ENCODE assay signal across 8 cellular contexts in the genomic region with DNA sequence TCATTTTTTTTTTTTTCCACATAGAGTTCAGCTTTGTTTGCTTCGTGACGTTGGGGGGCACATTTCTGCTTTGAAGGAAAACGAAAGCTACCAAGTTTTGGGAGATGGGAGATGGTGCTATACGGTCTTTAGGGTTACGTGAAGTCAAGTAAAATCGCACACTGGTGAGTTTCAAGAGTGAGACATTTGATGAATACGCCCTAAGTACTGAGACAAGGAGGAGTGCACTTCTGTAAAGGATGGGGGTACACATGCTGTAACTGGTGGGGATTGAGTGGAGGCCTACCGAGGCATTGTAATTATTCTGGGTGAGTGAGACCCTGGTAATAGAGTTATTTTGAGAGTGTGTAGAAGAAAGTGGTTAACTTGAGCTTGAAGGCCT. TPM values are rescaled to one million over a fixed set of nuclear protein-coding genes. Genes with fewer than 3 reads are reported as not detected.
A peak's percentile ranks its signal among the peaks of the same experiment; 100 is the strongest.
DNase-seq lines count a peak whose midpoint lies in the region; ATAC-seq, FAIRE-seq and TF ChIP-seq lines count a peak whose summit lies in the region.

No MANE protein-coding gene starts in this region.

- FAIRE-seq in endothelial cell of umbilical vein (lab: Jason Lieb, UNC) = peak; percentile 24

- peak overlapping the region; percentile 96 for H2AFZ ChIP-seq in endothelial cell of umbilical vein (ENCODE audit: low read depth, low read length)

- ATAC-seq in GM18511 (IDR thresholded peaks at IDR 0.05; ENCODE audit: unreplicated experiment) (peak; percentile 31), HG03469 (IDR thresholded peaks at IDR 0.05; ENCODE audit: unreplicated experiment) (no peak), GM18517 (IDR thresholded peaks at IDR 0.05; ENCODE audit: unreplicated experiment) (no peak)
- peak; percentile 15 to 27 for ATAC-seq in naive thymus-derived CD8-positive, alpha-beta T cell

- H3K9me3 Mint-ChIP-seq in naive thymus-derived CD8-positive, alpha-beta T cell = peaks cover 0 to 3% (median 0%) of the 10 kb centered on the region in 9 donors

- peak overlapping the region; percentile 95 to 99 (median 97) for H3K27ac Mint-ChIP-seq in naive thymus-derived CD8-positive, alpha-beta T cell

- POLR2A ChIA-PET in endothelial cell of umbilical vein (lab: Charles Lee) = no interaction called here
- POLR2A ChIA-PET in naive thymus-derived CD8-positive, alpha-beta T cell (lab: Charles Lee) = interaction anchor here (0.7 to 1.6 kb wide), 3 partner anchors 28 to 82 kb away, joined by 3 to 4 read pairs (median 3); no protein-coding TSS in a partner anchor

- H3K4me2 ChIP-seq in endothelial cell of umbilical vein (ENCODE audit: insufficient read depth, low read length) = peak overlapping the region; percentile 92

- peak overlapping the region; percentile 94 to 99 (median 97) for H3K4me3 Mint-ChIP-seq in naive thymus-derived CD8-positive, alpha-beta T cell

- intact Hi-C loops in endothelial cell of umbilical vein (cut with micrococcal nuclease) = loop anchor here (2.0 to 10.0 kb wide), 3 partner anchors 82 to 1552 kb away; a partner anchor contains a TSS

- in situ Hi-C loops in GM13977 (cut with MboI; ENCODE audit: low pct_unique_long_range_greater_than_20kb, low sequenced_read_pairs, unreplicated experiment) = no loop called here

- peaks cover 0 to 11% (median 8%) of the 10 kb centered on the region in 3 donors for H3K36me3 Mint-ChIP-seq in naive thymus-derived CD8-positive, alpha-beta T cell

- H3K79me2 ChIP-seq in endothelial cell of umbilical vein (ENCODE audit: control insufficient read depth, insufficient read depth, low read length) = peaks cover 19% of the 10 kb centered on the region

- no peaks in the 10 kb centered on the region for H3K9me1 ChIP-seq in endothelial cell of umbilical vein (replicated peaks; ENCODE audit: control insufficient read depth, extremely low read depth, insufficient read depth, low read length)

- H3K27ac ChIP-seq in Peyer's patch = peak overlapping the region; percentile 72 to 78 (median 78)
- H3K27ac ChIP-seq in endothelial cell of umbilical vein (ENCODE audit: insufficient read depth, low read depth, low read length) = peak overlapping the region; percentile 86

- no peaks in the 10 kb centered on the region for H3K9me3 ChIP-seq in Peyer's patch
- no peaks in the 10 kb centered on the region for H3K9me3 ChIP-seq in endothelial cell of umbilical vein (replicated peaks; ENCODE audit: control insufficient read depth, insufficient read depth, low read length)

- CTCF ChIA-PET in endothelial cell of umbilical vein (lab: Charles Lee) = interaction anchor here (0.5 to 2.5 kb wide), 3 partner anchors 78 to 326 kb away, joined by 3 to 6 read pairs (median 3); no protein-coding TSS in a partner anchor

- H3K4me1 ChIP-seq in Peyer's patch (no peaks in the 10 kb centered on the region), endothelial cell of umbilical vein (ENCODE audit: control insufficient read depth, extremely low read depth, insufficient read depth, low read length) (peaks cover 10% of the 10 kb centered on the region)

- no peaks in the 10 kb centered on the region for H3K27me3 ChIP-seq in Peyer's patch
- no peaks in the 10 kb centered on the region for H3K27me3 ChIP-seq in endothelial cell of umbilical vein (ENCODE audit: control insufficient read depth in 2 of 2, insufficient read depth in 2 of 2, low read length in 2 of 2)

- TF ChIP-seq POLR2A in Peyer's patch (IDR thresholded peaks at IDR 0.05) (no peak), endothelial cell of umbilical vein (IDR thresholded peaks at IDR 0.05; ENCODE audit: low read depth, low read length) (no peak)

- DNase-seq in Peyer's patch (no peak), endothelial cell of umbilical vein (ENCODE audit: low read depth, low spot score) (peak; percentile 46), NCI-H187 treated with DMSO at 0.1 percent for 48 hours (lab: John Stamatoyannopoulos, UW) (no peak), GM13977 (ENCODE audit: low spot score) (no peak)
- DNase-seq in naive thymus-derived CD8-positive, alpha-beta T cell = peak in 4 of 10 donors; percentile 0 to 23 (median 7)

- H3K9ac ChIP-seq in endothelial cell of umbilical vein (replicated peaks; ENCODE audit: extremely low read depth, insufficient read depth, low read length) = peak overlapping the region; percentile 77

- TSS peak; percentile 56 for BruUV-seq in endothelial cell of umbilical vein (replicated peaks; lab: Mats Ljungman, UMichigan)

- H3K36me3 ChIP-seq in Peyer's patch (no peaks in the 10 kb centered on the region), endothelial cell of umbilical vein (ENCODE audit: control insufficient read depth in 2 of 2, extremely low read depth in 1 of 2, insufficient read depth in 2 of 2, low read length in 2 of 2) (no peaks in the 10 kb centered on the region)

- no peaks in the 10 kb centered on the region for H4K20me1 ChIP-seq in endothelial cell of umbilical vein (replicated peaks; ENCODE audit: control insufficient read depth, extremely low read depth, insufficient read depth, low read length)

- dilution Hi-C loops in endothelial cell of umbilical vein (cut with MboI; ENCODE audit: extremely low pct_ligation_motif_present, low sequenced_read_pairs) = no loop called here

- no peak for TF ChIP-seq CTCF in Peyer's patch (IDR thresholded peaks at IDR 0.05)
- TF ChIP-seq CTCF in endothelial cell of umbilical vein (IDR thresholded peaks at IDR 0.05; ENCODE audit: extremely low read depth in 1 of 2, insufficient read depth in 1 of 2, low read depth in 1 of 2, low read length in 2 of 2) = no peak
- TF ChIP-seq CTCF in GM13977 (IDR thresholded peaks at IDR 0.05; ENCODE audit: extremely low read depth, insufficient read depth, missing control alignments) = no peak

- H3K4me3 ChIP-seq in Peyer's patch (peak overlapping the region; percentile 41 to 72 (median 56)), endothelial cell of umbilical vein (replicated peaks in 1 of 3; ENCODE audit: insufficient read depth in 1 of 3, low read depth in 1 of 3, low read length in 3 of 3) (peak overlapping the region; percentile 77 to 99 (median 97))

- H3K4me1 Mint-ChIP-seq in naive thymus-derived CD8-positive, alpha-beta T cell = peaks cover 18 to 64% (median 46%) of the 10 kb centered on the region in 4 donors

- no peaks in the 10 kb centered on the region for H3K27me3 Mint-ChIP-seq in naive thymus-derived CD8-positive, alpha-beta T cell

TF ChIP-seq in endothelial cell of umbilical vein, 7 proteins besides CTCF, POLR2A, EP300 and RAD21:
- TF ChIP-seq POLR2AphosphoS5 (IDR thresholded peaks at IDR 0.05; ENCODE audit: insufficient read depth, low read depth, low read length) (no peak), EZH2 (IDR thresholded peaks at IDR 0.05; ENCODE audit: borderline replicate concordance, low read depth, low read length, severe bottlenecking) (no peak), MYC (IDR thresholded peaks at IDR 0.05; ENCODE audit: low read depth, low read length) (no peak), FOS (IDR thresholded peaks at IDR 0.05; ENCODE audit: borderline replicate concordance, insufficient read depth, low read length) (no peak), GATA2 (IDR thresholded peaks at IDR 0.05; ENCODE audit: insufficient read depth, insufficient read length, low read depth, low read length) (no peak), JUN (IDR thresholded peaks at IDR 0.05; ENCODE audit: borderline replicate concordance, insufficient read depth, insufficient read length, low read depth) (no peak)
- TF ChIP-seq, protein P1, sequence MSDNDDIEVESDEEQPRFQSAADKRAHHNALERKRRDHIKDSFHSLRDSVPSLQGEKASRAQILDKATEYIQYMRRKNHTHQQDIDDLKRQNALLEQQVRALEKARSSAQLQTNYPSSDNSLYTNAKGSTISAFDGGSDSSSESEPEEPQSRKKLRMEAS (IDR thresholded peaks at IDR 0.05; ENCODE audit: insufficient read depth, insufficient read length) = no peak

RNA-seq across cellular contexts. Expression of a gene that starts 0.5 kb away (rescaled TPM):
- total RNA-seq in Peyer's patch (100 to 1,000 TPM in 1 of 4 donors, 10 to 100 TPM in 3; 44.9 to 139 (median 69.2) TPM), endothelial cell of umbilical vein (63.3 and 65.7 TPM in 2 replicates)
- 42.7 and 45.6 TPM in 2 replicates for polyA plus RNA-seq in endothelial cell of umbilical vein
- polyA plus RNA-seq in endothelial cell of umbilical vein (2011; cell fraction: cytosol; rRNA removed) = 79.0 and 85.5 TPM in 2 replicates
- 25.6 and 29.1 TPM in 2 replicates for polyA plus RNA-seq in endothelial cell of umbilical vein (2011; cell fraction: nucleus; rRNA removed)
- 78.5 and 80.0 TPM in 2 replicates for polyA plus RNA-seq in endothelial cell of umbilical vein (2012)
- 22.7 and 25.7 TPM in 2 replicates for polyA minus RNA-seq in endothelial cell of umbilical vein
- polyA minus RNA-seq in endothelial cell of umbilical vein (2011; cell fraction: cytosol; rRNA and poly(A)+ RNA removed) = 11.0 TPM
- 19.0 and 24.5 TPM in 2 replicates for polyA minus RNA-seq in endothelial cell of umbilical vein (2011; cell fraction: nucleus; rRNA and poly(A)+ RNA removed)
- total RNA-seq in naive thymus-derived CD8-positive, alpha-beta T cell = 10 to 100 TPM; 68.8 to 76.7 TPM
- polyA plus RNA-seq in naive thymus-derived CD8-positive, alpha-beta T cell = 100 to 1,000 TPM; 155 to 206 (median 162) TPM

RNA-seq across cellular contexts. Expression of a gene that starts 0.7 kb away (rescaled TPM):
- total RNA-seq in Peyer's patch (1 to 10 TPM in 3 of 4 donors, under 1 TPM in 1; 0.88 to 5.8 (median 1.8) TPM), endothelial cell of umbilical vein (5.3 and 6.1 TPM in 2 replicates)
- 0.38 and 0.95 TPM in 2 replicates for polyA plus RNA-seq in endothelial cell of umbilical vein
- polyA plus RNA-seq in endothelial cell of umbilical vein (2011; cell fraction: cytosol; rRNA removed) = 3.4 and 3.9 TPM in 2 replicates
- 1.4 and 1.6 TPM in 2 replicates for polyA plus RNA-seq in endothelial cell of umbilical vein (2011; cell fraction: nucleus; rRNA removed)
- 5.8 and 6.1 TPM in 2 replicates for polyA plus RNA-seq in endothelial cell of umbilical vein (2012)
- 0.42 and 1.3 TPM in 2 replicates for polyA minus RNA-seq in endothelial cell of umbilical vein
- 5.9 TPM for polyA minus RNA-seq in endothelial cell of umbilical vein (2011; cell fraction: cytosol; rRNA and poly(A)+ RNA removed)
- not detected in 2 replicates for polyA minus RNA-seq in endothelial cell of umbilical vein (2011; cell fraction: nucleus; rRNA and poly(A)+ RNA removed)
- 1 to 10 TPM; 2.4 to 3.2 TPM for total RNA-seq in naive thymus-derived CD8-positive, alpha-beta T cell
- polyA plus RNA-seq in naive thymus-derived CD8-positive, alpha-beta T cell = 1 to 10 TPM; 3.6 to 7.4 (median 6.8) TPM

Comparison
In these comparisons a context has a peak if more than half of its experiments do, and no peak if none do; other contexts are left out.
1. ATAC-seq: peak in GM18511 (single experiment) and naive thymus-derived CD8-positive, alpha-beta T cell (2 of 2); none in HG03469 (single experiment) and GM18517 (single experiment).